In the genomic region with DNA sequence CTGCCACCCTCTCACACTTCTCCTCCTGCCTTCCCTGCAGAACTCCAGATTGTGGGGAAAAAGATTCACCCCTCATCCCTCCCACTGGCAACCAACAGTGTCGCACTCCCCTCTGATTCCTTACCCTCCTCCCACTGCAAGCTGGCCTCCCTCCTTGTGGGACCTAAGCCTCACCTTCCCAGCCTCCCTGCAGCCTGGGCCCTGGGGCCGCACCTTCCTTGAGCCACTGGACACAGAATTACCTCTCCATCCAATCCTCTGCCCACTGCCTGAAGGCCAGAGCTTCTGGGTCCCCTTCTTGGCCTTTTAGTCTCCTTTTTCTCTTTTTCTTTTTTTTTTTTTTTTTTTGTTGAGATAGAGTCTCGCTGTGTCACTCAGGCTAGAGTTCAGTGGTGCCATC, we compare ENCODE assay signal across 19 cellular contexts. TPM values are rescaled to one million over a fixed set of nuclear protein-coding genes. Genes with fewer than 3 reads are reported as not detected.
A peak's percentile ranks its signal among the peaks of the same experiment; 100 is the strongest.
DNase-seq lines count a peak whose midpoint lies in the region; ATAC-seq, FAIRE-seq and TF ChIP-seq lines count a peak whose summit lies in the region.
"Had no signal": no experiment of that assay in that cellular context is flagged by ENCODE, and none has a peak within 500 bp of the region (broad histone marks: within the 10 kb centered on the region; RNA-seq: fewer than 3 reads in every experiment).

No MANE protein-coding gene starts in this region.

- ATAC-seq in GM19023 (IDR thresholded peaks at IDR 0.05; ENCODE audit: unreplicated experiment): no peak
- ATAC-seq: A549, HepG2 had no signal

- WGBS in suprapubic skin: 97% methylated on average over 3 of the region's 3 CpGs

- peak overlapping the region; percentile 17 for H3K9ac ChIP-seq in NT2/D1 (ENCODE audit: insufficient read length, low read depth)

- no peak for TF ChIP-seq CTCF in suprapubic skin (IDR thresholded peaks at IDR 0.05)

- H3K27me3 ChIP-seq in NT2/D1 (ENCODE audit: insufficient read depth, insufficient read length) (no peaks in the 10 kb centered on the region), suprapubic skin (no peaks in the 10 kb centered on the region)

- peaks cover 11% of the 10 kb centered on the region for H3K4me1 ChIP-seq in NT2/D1 (ENCODE audit: insufficient read depth, insufficient read length)
- H3K4me1 ChIP-seq in suprapubic skin: peaks cover 12% of the 10 kb centered on the region
- H3K4me1 ChIP-seq: A549 had no signal

- H3K36me3 ChIP-seq in NT2/D1 (ENCODE audit: insufficient read depth, insufficient read length, low read length): no peaks in the 10 kb centered on the region
- no peaks in the 10 kb centered on the region for H3K36me3 ChIP-seq in suprapubic skin

- no peak for TF ChIP-seq EP300 in suprapubic skin (IDR thresholded peaks at IDR 0.05)

- H3K9me3 ChIP-seq in NT2/D1 (ENCODE audit: insufficient read depth, low read length): no peaks in the 10 kb centered on the region
- no peaks in the 10 kb centered on the region for H3K9me3 ChIP-seq in suprapubic skin
- H3K9me3 ChIP-seq: A549 had no signal

- no peak for TF ChIP-seq POLR2A in suprapubic skin (IDR thresholded peaks at IDR 0.05)
- no peak for TF ChIP-seq POLR2A in GM12892 (IDR thresholded peaks at IDR 0.05; ENCODE audit: low read depth, low read length)

- peak; percentile 37 for DNase-seq in activated effector memory CD4-positive, alpha-beta T cell treated with anti-CD3 and anti-CD28 coated beads, Interleukin-2, amount 50 U/mL, for 16 hours
- no peak for DNase-seq in activated effector memory CD4-positive, alpha-beta T cell treated with Interleukin-2 at 50 U/mL for 16 hours
- DNase-seq in NT2/D1 (ENCODE audit: low read depth, low spot score): no peak
- DNase-seq in mesenteric fat pad (ENCODE audit: low spot score): peak; percentile 73
- peak; percentile 22 to 47 for DNase-seq in suprapubic skin (ENCODE audit: low spot score in 2 of 2)
- no peak for DNase-seq in GM12892 (ENCODE audit: insufficient read length)
- DNase-seq: C1 segment of cervical spinal cord, GF-D8, KG1, NCI-H1436, NCI-H2029, NCI-H2171 treated with DMSO at 0.1 percent for 48 hours, NCI-H748 treated with DMSO at 0.1 percent for 48 hours had no signal

- H3K27ac ChIP-seq in suprapubic skin: no peak overlapping the region
- H3K27ac ChIP-seq: A549 had no signal

- no peak for FAIRE-seq in GM12892 (lab: Jason Lieb, UNC)
- FAIRE-seq: A549, H54, HepG2 had no signal

- H3K4me3 ChIP-seq in NT2/D1 (ENCODE audit: insufficient read length, low read depth) (no peak overlapping the region), suprapubic skin (no peak overlapping the region)
- H3K4me3 ChIP-seq: A549 had no signal

RNA-seq across cellular contexts. Expression of gene NGFR, which starts 33.9 kb away (rescaled TPM):
- total RNA-seq in mesenteric fat pad: 42.0 TPM
- total RNA-seq in suprapubic skin: 10 to 100 TPM; 18.1 to 26.8 (median 22.0) TPM
- 0.45 TPM for polyA plus RNA-seq in GM12892 (2012; ENCODE audit: missing spikeins)

RNA-seq across cellular contexts. Expression of gene NXPH3, which starts 46.7 kb away (rescaled TPM):
- total RNA-seq in mesenteric fat pad (3.8 TPM), suprapubic skin (1 to 10 TPM; 1.3 to 5.0 (median 1.5) TPM)
- polyA plus RNA-seq in GM12892 (2012; ENCODE audit: missing spikeins): 0.98 TPM
- total RNA-seq: Daoy, NCI-H460 had no signal

Comparison
In these comparisons a context has a peak if more than half of its experiments do, and no peak if none do; other contexts are left out.
1. DNase-seq: peak in activated effector memory CD4-positive, alpha-beta T cell treated with anti-CD3 and anti-CD28 coated beads, Interleukin-2, amount 50 U/mL, for 16 hours (single experiment), mesenteric fat pad (single experiment) and suprapubic skin (2 of 2); none in activated effector memory CD4-positive, alpha-beta T cell treated with Interleukin-2 at 50 U/mL for 16 hours (single experiment), NT2/D1 (single experiment) and GM12892 (single experiment).